In the genomic region with DNA sequence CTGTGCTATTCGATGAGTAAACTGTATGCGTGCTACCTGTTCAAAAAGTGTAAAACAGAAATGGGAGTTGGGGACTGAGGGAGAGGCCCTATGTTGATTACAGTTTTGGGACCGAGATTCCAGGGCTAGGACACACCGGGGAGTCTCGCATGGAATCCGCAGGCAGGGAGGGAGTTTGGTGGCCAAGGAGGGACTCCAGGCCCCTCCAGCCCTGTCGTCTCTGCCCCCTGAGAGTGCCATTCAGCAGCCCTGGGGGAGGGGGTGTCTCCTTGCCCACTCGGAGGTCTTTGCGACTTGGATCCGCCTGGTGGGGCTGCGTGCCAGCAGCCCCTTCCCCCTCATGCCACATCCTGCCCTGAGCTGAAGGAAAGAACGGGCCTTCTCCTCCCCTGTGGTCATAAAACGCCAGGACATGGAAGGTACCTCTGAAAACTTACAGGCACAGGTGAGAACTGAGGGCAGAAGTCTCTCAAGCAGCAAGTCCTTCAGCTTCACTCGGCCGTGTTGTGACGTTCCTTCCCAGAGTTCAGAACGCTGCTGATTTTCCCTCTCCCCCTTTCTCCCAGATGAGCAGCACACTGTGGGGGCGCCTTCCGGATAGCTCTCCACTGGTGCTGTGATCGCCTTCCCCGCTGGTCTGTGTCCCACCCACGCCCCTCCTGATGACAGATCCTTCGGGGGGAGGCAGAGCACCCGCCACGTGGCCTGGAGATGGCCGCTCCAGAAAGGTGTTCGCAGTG, we compare ENCODE assay signal across 1 cellular context.
TF ChIP-seq lines count a peak whose summit lies in the region.

No MANE protein-coding gene starts in this region.

TF ChIP-seq in H1, 55 proteins besides CTCF, POLR2A, EP300 and RAD21 (continued from another document):
- no peak for TF ChIP-seq CEBPB (IDR thresholded peaks at IDR 0.05; ENCODE audit: low read depth, low read length)
- no peak for TF ChIP-seq KDM4A (IDR thresholded peaks at IDR 0.05; ENCODE audit: low read depth, low read length, severe bottlenecking)
- TF ChIP-seq, protein P1, sequence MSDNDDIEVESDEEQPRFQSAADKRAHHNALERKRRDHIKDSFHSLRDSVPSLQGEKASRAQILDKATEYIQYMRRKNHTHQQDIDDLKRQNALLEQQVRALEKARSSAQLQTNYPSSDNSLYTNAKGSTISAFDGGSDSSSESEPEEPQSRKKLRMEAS (IDR thresholded peaks at IDR 0.05) = no peak
- TF ChIP-seq SAP30 (IDR thresholded peaks at IDR 0.05; ENCODE audit: insufficient read depth, insufficient replicate concordance, low read length) = no peak
- TF ChIP-seq HDAC2 (IDR thresholded peaks at IDR 0.05; ENCODE audit: borderline replicate concordance in 1 of 2, low read depth in 2 of 2, low read length in 2 of 2) = no peak
- no peak for TF ChIP-seq GABPA (IDR thresholded peaks at IDR 0.05; ENCODE audit: borderline replicate concordance, insufficient read depth, low read length)
- no peak for TF ChIP-seq TAF1 (IDR thresholded peaks at IDR 0.05; ENCODE audit: low read depth, low read length)
- TF ChIP-seq YY1 (IDR thresholded peaks at IDR 0.05; ENCODE audit: low read depth, low read length) = no peak
- no peak for TF ChIP-seq NANOG (IDR thresholded peaks at IDR 0.05; ENCODE audit: insufficient read depth, low read depth, low read length, poor library complexity, severe bottlenecking)
- TF ChIP-seq ASH2L (IDR thresholded peaks at IDR 0.05; ENCODE audit: low read length) = no peak
- TF ChIP-seq EGR1 (IDR thresholded peaks at IDR 0.05; ENCODE audit: borderline replicate concordance, low read depth, low read length) = no peak
